13 cellular contexts compared by ENCODE assay signal in genomic region chr16:53781023-53781605, GRCh38.
DNase-seq lines count a peak whose midpoint lies in the region; ATAC-seq and TF ChIP-seq lines count a peak whose summit lies in the region.
"Had no signal": no experiment of that assay in that cellular context is flagged by ENCODE, and none has a peak within 500 bp of the region (broad histone marks: within the 10 kb centered on the region; RNA-seq: fewer than 3 reads in every experiment).

No MANE protein-coding gene starts in this region.

- no peak overlapping the region for H3K4me3 ChIP-seq in HEK293 (ENCODE audit: low read depth, low read length)
- H3K4me3 ChIP-seq in body of pancreas = no peak overlapping the region
- no peak overlapping the region for H3K4me3 ChIP-seq in tibial artery

- ATAC-seq in body of pancreas (peak; percentile 49), left lobe of liver (peak; percentile 61), GM21576 (IDR thresholded peaks at IDR 0.05; ENCODE audit: unreplicated experiment) (no peak)
- ATAC-seq: natural killer cell, sciatic nerve had no signal

- no peak for TF ChIP-seq POLR2A in body of pancreas (IDR thresholded peaks at IDR 0.05)

- H3K27ac ChIP-seq in HEK293 (ENCODE audit: extremely low read depth, low read depth, low read length) (no peak overlapping the region), body of pancreas (peak overlapping the region; percentile 3 to 61 (median 16)), tibial artery (no peak overlapping the region)

- CTCF ChIA-PET in HEK293 (lab: Yijun Ruan, JAX) = no interaction called here

- H3K36me3 ChIP-seq in HEK293 (ENCODE audit: control insufficient read depth in 2 of 2, insufficient read depth in 1 of 2, low read length in 2 of 2) = no peaks in the 10 kb centered on the region
- no peaks in the 10 kb centered on the region for H3K36me3 ChIP-seq in body of pancreas (replicated peaks in 1 of 2; ENCODE audit: insufficient read depth in 1 of 2, low read depth in 2 of 2)
- H3K36me3 ChIP-seq in tibial artery = no peaks in the 10 kb centered on the region

- H3K4me1 ChIP-seq in HEK293 (ENCODE audit: control insufficient read depth, insufficient read depth, low read length) (peaks cover 29% of the 10 kb centered on the region), body of pancreas (peaks cover 60% of the 10 kb centered on the region), tibial artery (peaks cover 0 to 54% (median 26%) of the 10 kb centered on the region in 4 donors)

- 71 to 96% methylated on average over 1 of the region's 1 CpG for WGBS in body of pancreas, 2 donors

- intact Hi-C loops in body of pancreas (cut with DNase I) (no loop called here), tibial artery (cut with DNase I; ENCODE audit: low total_unique reads) (no loop called here)

- DNase-seq in DMS53 treated with DMSO at 0.1 percent for 48 hours (lab: John Stamatoyannopoulos, UW; ENCODE audit: unreplicated experiment) (peak; percentile 88), body of pancreas (peak in 2 of 4 donors; percentile 20 to 23), left lobe of liver (ENCODE audit: low spot score) (no peak), germinal center (ENCODE audit: low spot score) (no peak), putamen (ENCODE audit: low spot score) (no peak), tibial artery (no peak)
- DNase-seq: activated CD4-positive, alpha-beta T cell treated with anti-CD3 and anti-CD28 coated beads, Interleukin-2, amount 50 U/mL, for 4 hours; H9; natural killer cell; NCI-H446 had no signal

- H3K9me3 ChIP-seq in HEK293 (ENCODE audit: control insufficient read depth, insufficient read depth, low read depth, low read length) = no peaks in the 10 kb centered on the region
- no peaks in the 10 kb centered on the region for H3K9me3 ChIP-seq in body of pancreas
- no peaks in the 10 kb centered on the region for H3K9me3 ChIP-seq in tibial artery

- H3K27me3 ChIP-seq in body of pancreas (no peaks in the 10 kb centered on the region), tibial artery (no peaks in the 10 kb centered on the region)

- no peak for TF ChIP-seq CTCF in HEK293 (tag by site-specific recombination; IDR thresholded peaks at IDR 0.05)
- no peak for TF ChIP-seq CTCF in body of pancreas (IDR thresholded peaks at IDR 0.05)
- TF ChIP-seq CTCF in tibial artery (IDR thresholded peaks at IDR 0.05) = no peak

- POLR2A ChIA-PET in HEK293 (lab: Yijun Ruan, JAX) = no interaction called here

TF ChIP-seq in HEK293, 187 proteins besides CTCF, POLR2A, EP300 and RAD21:
- TF ChIP-seq PRDM6 (tag by site-specific recombination; IDR thresholded peaks at IDR 0.05) = peak; percentile 74
- no peak for TF ChIP-seq ZFP37 (tag by site-specific recombination; IDR thresholded peaks at IDR 0.05)
- no peak for TF ChIP-seq ELK4 (IDR thresholded peaks at IDR 0.05; ENCODE audit: borderline replicate concordance, low read depth, low read length)
- peak; percentile 61; the same call in 1 of the 2 replicates for TF ChIP-seq ZNF843 (tag by site-specific recombination; IDR thresholded peaks at IDR 0.05)
- TF ChIP-seq FEZF1 (tag by site-specific recombination; IDR thresholded peaks at IDR 0.05) = peak; percentile 77
- no peak for TF ChIP-seq ZFP69B (tag by site-specific recombination; IDR thresholded peaks at IDR 0.05)
- TF ChIP-seq ZNF692 (tag by site-specific recombination; IDR thresholded peaks at IDR 0.05) = peak; percentile 24; the same call in 1 of the 2 replicates
- no peak for TF ChIP-seq ZNF560 (tag by site-specific recombination; IDR thresholded peaks at IDR 0.05; ENCODE audit: borderline replicate concordance)
- peak; percentile 56; the same call in 1 of the 2 replicates for TF ChIP-seq ZNF768 (tag by site-specific recombination; IDR thresholded peaks at IDR 0.05)
- TF ChIP-seq ZBTB17 (tag by site-specific recombination; IDR thresholded peaks at IDR 0.05) = peak; percentile 35; the same call in 1 of the 2 replicates
- 0 out of 2 replicates have a peak, but pooled peaks have one; percentile 31 for TF ChIP-seq ZNF600 (tag by site-specific recombination; IDR thresholded peaks at IDR 0.05)
- TF ChIP-seq ZNF658 (tag by site-specific recombination; IDR thresholded peaks at IDR 0.05) = no peak
- TF ChIP-seq PRDM4 (tag by site-specific recombination; IDR thresholded peaks at IDR 0.05) = no peak
- peak; percentile 25; the same call in 1 of the 2 replicates for TF ChIP-seq SP7 (tag by site-specific recombination; IDR thresholded peaks at IDR 0.05)
- TF ChIP-seq ZBTB8A (tag by site-specific recombination; IDR thresholded peaks at IDR 0.05) = no peak
- peak; percentile 23; the same call in 1 of the 2 replicates for TF ChIP-seq OSR2 (tag by site-specific recombination; IDR thresholded peaks at IDR 0.05)

Comparison
In these comparisons a context has a peak if more than half of its experiments do, and no peak if none do; other contexts are left out.
1. H3K27ac ChIP-seq: peak in body of pancreas (4 of 4); none in HEK293 (single experiment) and tibial artery (0 of 2).